In the genomic region with DNA sequence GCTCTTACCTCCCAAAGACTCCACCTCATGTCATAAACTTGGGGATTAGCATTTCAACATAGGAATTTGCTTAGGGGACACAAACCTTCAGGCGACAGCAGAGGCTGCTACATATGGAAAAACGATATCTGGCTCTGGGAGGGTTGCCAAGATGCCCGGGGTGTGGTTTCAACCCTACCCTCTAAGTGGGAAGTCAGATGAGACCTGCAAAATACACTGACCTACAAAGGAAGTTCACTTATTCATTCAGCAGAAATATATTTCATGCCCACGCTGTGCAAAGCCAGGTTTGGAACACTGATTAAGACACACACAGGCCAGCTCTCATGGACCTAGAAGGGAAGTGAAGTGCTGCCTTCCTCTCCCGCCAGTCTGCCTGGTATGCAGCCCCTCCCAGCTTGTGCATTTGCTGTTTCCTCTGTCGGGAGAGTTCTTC, we compare ENCODE assay signal across 11 cellular contexts.
DNase-seq lines count a peak whose midpoint lies in the region; ATAC-seq, FAIRE-seq and TF ChIP-seq lines count a peak whose summit lies in the region.
"Had no signal": no experiment of that assay in that cellular context is flagged by ENCODE, and none has a peak within 500 bp of the region (broad histone marks: within the 10 kb centered on the region; RNA-seq: fewer than 3 reads in every experiment).

No MANE protein-coding gene starts in this region.

- no peaks in the 10 kb centered on the region for H3K79me2 ChIP-seq in endothelial cell of umbilical vein (ENCODE audit: control insufficient read depth, insufficient read depth, low read length)

- FAIRE-seq in endothelial cell of umbilical vein (lab: Jason Lieb, UNC): peak; percentile 96

- H3K4me2 ChIP-seq in endothelial cell of umbilical vein (ENCODE audit: insufficient read depth, low read length): peak overlapping the region; percentile 74

- H3K27ac Mint-ChIP-seq in CD4-positive, alpha-beta T cell: no peak overlapping the region
- H3K27ac Mint-ChIP-seq: T-helper 17 cell, type B pancreatic cell had no signal

- WGBS in psoas muscle, 3 donors: 4 to 10% (median 9%) methylated on average over 6 of the region's 6 CpGs

- DNase-seq in GF-D8 (lab: John Stamatoyannopoulos, UW) (peak; percentile 52), NOMO-1 treated with dmso at 0.1 percent for 144 hours (lab: John Stamatoyannopoulos, UW; ENCODE audit: unreplicated experiment) (peak; percentile 25), endothelial cell of umbilical vein (ENCODE audit: low read depth, low spot score) (peak; percentile 74), psoas muscle (peak; percentile 60 to 84), NCI-H2196 treated with DMSO at 0.1 percent for 48 hours (lab: John Stamatoyannopoulos, UW; ENCODE audit: unreplicated experiment) (no peak), inferior parietal cortex (ENCODE audit: extremely low spot score) (no peak), NK-92 (lab: John Stamatoyannopoulos, UW; ENCODE audit: unreplicated experiment) (no peak)
- DNase-seq in CD4-positive, alpha-beta T cell: no peak
- DNase-seq: activated T-cell treated with anti-CD3 and anti-CD28 coated beads, Interleukin-2, amount 50 U/mL, for 1 hour; T-helper 17 cell had no signal

- no peak overlapping the region for H3K4me3 ChIP-seq in endothelial cell of umbilical vein (replicated peaks in 1 of 3; ENCODE audit: insufficient read depth in 1 of 3, low read depth in 1 of 3, low read length in 3 of 3)
- peak overlapping the region; percentile 34 for H3K4me3 ChIP-seq in psoas muscle

- H3K9me3 ChIP-seq in endothelial cell of umbilical vein (replicated peaks; ENCODE audit: control insufficient read depth, insufficient read depth, low read length): no peaks in the 10 kb centered on the region
- no peaks in the 10 kb centered on the region for H3K9me3 ChIP-seq in psoas muscle
- no peaks in the 10 kb centered on the region for H3K9me3 ChIP-seq in CD4-positive, alpha-beta T cell (ENCODE audit: control insufficient read depth, low read length)

- dilution Hi-C loops in endothelial cell of umbilical vein (cut with MboI; ENCODE audit: extremely low pct_ligation_motif_present, low sequenced_read_pairs): no loop called here

- no peaks in the 10 kb centered on the region for H3K36me3 Mint-ChIP-seq in CD4-positive, alpha-beta T cell (ENCODE audit: low read depth)

- H3K27me3 ChIP-seq in endothelial cell of umbilical vein (ENCODE audit: control insufficient read depth in 2 of 2, insufficient read depth in 2 of 2, low read length in 2 of 2) (no peaks in the 10 kb centered on the region), psoas muscle (ENCODE audit: insufficient read depth in 3 of 3, low read length in 2 of 3) (no peaks in the 10 kb centered on the region)
- H3K27me3 ChIP-seq in CD4-positive, alpha-beta T cell (ENCODE audit: control insufficient read depth, insufficient read depth, low read length): peaks cover 3% of the 10 kb centered on the region

- H2AFZ ChIP-seq in endothelial cell of umbilical vein (ENCODE audit: low read depth, low read length): peak overlapping the region; percentile 81

- H3K27me3 Mint-ChIP-seq in CD4-positive, alpha-beta T cell: peaks cover 13% of the 10 kb centered on the region
- H3K27me3 Mint-ChIP-seq: type B pancreatic cell had no signal

- no peaks in the 10 kb centered on the region for H3K4me1 Mint-ChIP-seq in CD4-positive, alpha-beta T cell (ENCODE audit: low read depth)
- H3K4me1 Mint-ChIP-seq: T-helper 17 cell had no signal

- peak; percentile 53 for TF ChIP-seq POLR2A in endothelial cell of umbilical vein (IDR thresholded peaks at IDR 0.05; ENCODE audit: low read depth, low read length)

- H3K4me3 Mint-ChIP-seq in CD4-positive, alpha-beta T cell: no peak overlapping the region
- H3K4me3 Mint-ChIP-seq: T-helper 17 cell, type B pancreatic cell had no signal

- no peaks in the 10 kb centered on the region for H3K9me1 ChIP-seq in endothelial cell of umbilical vein (replicated peaks; ENCODE audit: control insufficient read depth, extremely low read depth, insufficient read depth, low read length)

- peaks cover 11% of the 10 kb centered on the region for H3K4me1 ChIP-seq in endothelial cell of umbilical vein (ENCODE audit: control insufficient read depth, extremely low read depth, insufficient read depth, low read length)
- peaks cover 37% of the 10 kb centered on the region for H3K4me1 ChIP-seq in psoas muscle

- CTCF ChIA-PET in endothelial cell of umbilical vein (lab: Charles Lee): interaction anchor here (1.0 to 4.4 kb wide), 11 partner anchors 10 to 570 kb away, joined by 3 to 31 read pairs (median 5); no protein-coding TSS in a partner anchor
- CTCF ChIA-PET in CD4-positive, alpha-beta T cell (lab: Charles Lee): no interaction called here

- ATAC-seq in psoas muscle: peak; percentile 81 to 91 (median 88)
- no peak for ATAC-seq in CD4-positive, alpha-beta T cell (ENCODE audit: poor library complexity)
- ATAC-seq: T-helper 17 cell had no signal

- no peaks in the 10 kb centered on the region for H4K20me1 ChIP-seq in endothelial cell of umbilical vein (replicated peaks; ENCODE audit: control insufficient read depth, extremely low read depth, insufficient read depth, low read length)

- BruUV-seq in endothelial cell of umbilical vein (replicated peaks; lab: Mats Ljungman, UMichigan): no TSS peak

- no peaks in the 10 kb centered on the region for H3K36me3 ChIP-seq in endothelial cell of umbilical vein (ENCODE audit: control insufficient read depth in 2 of 2, extremely low read depth in 1 of 2, insufficient read depth in 2 of 2, low read length in 2 of 2)
- H3K36me3 ChIP-seq in psoas muscle (ENCODE audit: insufficient read depth in 1 of 2, low read depth in 1 of 2): peaks cover 0 to 3% of the 10 kb centered on the region in 2 donors

- H3K27ac ChIP-seq in endothelial cell of umbilical vein (ENCODE audit: insufficient read depth, low read depth, low read length) (peak overlapping the region; percentile 38), psoas muscle (peak overlapping the region; percentile 78)
- no peak overlapping the region for H3K27ac ChIP-seq in CD4-positive, alpha-beta T cell (ENCODE audit: low read depth, low read length)

- TF ChIP-seq CTCF in endothelial cell of umbilical vein (IDR thresholded peaks at IDR 0.05; ENCODE audit: extremely low read depth in 1 of 2, insufficient read depth in 1 of 2, low read depth in 1 of 2, low read length in 2 of 2) (no peak), psoas muscle (IDR thresholded peaks at IDR 0.05) (no peak)
- TF ChIP-seq CTCF in CD4-positive, alpha-beta T cell (IDR thresholded peaks at IDR 0.05): no peak

- POLR2A ChIA-PET in endothelial cell of umbilical vein (lab: Charles Lee): interaction anchor here (1.6 kb wide), 1 partner anchor 573 kb away, joined by 4 read pairs; a partner anchor contains a TSS
- POLR2A ChIA-PET in CD4-positive, alpha-beta T cell (lab: Charles Lee): no interaction called here

- intact Hi-C loops in endothelial cell of umbilical vein (cut with micrococcal nuclease): loop anchor here (1.0 to 5.0 kb wide), 6 partner anchors 10 to 573 kb away; a partner anchor contains a TSS
- intact Hi-C loops in psoas muscle (cut with DNase I): no loop called here
- intact Hi-C loops in CD4-positive, alpha-beta T cell (cut with DNase I, micrococcal nuclease): no loop called here

- H3K9ac ChIP-seq in endothelial cell of umbilical vein (replicated peaks; ENCODE audit: extremely low read depth, insufficient read depth, low read length): peak overlapping the region; percentile 11

- H3K9me3 Mint-ChIP-seq in CD4-positive, alpha-beta T cell: no peaks in the 10 kb centered on the region

TF ChIP-seq in endothelial cell of umbilical vein, 7 proteins besides CTCF, POLR2A, EP300 and RAD21:
- TF ChIP-seq POLR2AphosphoS5 (IDR thresholded peaks at IDR 0.05; ENCODE audit: insufficient read depth, low read depth, low read length) (peak; percentile 86), GATA2 (IDR thresholded peaks at IDR 0.05; ENCODE audit: insufficient read depth, insufficient read length, low read depth, low read length) (peak; percentile 53), FOS (IDR thresholded peaks at IDR 0.05; ENCODE audit: borderline replicate concordance, insufficient read depth, low read length) (peak; percentile 35)
- TF ChIP-seq, protein P1, sequence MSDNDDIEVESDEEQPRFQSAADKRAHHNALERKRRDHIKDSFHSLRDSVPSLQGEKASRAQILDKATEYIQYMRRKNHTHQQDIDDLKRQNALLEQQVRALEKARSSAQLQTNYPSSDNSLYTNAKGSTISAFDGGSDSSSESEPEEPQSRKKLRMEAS (IDR thresholded peaks at IDR 0.05; ENCODE audit: insufficient read depth, insufficient read length): no peak
TF ChIP-seq in endothelial cell of umbilical vein: peak in this region for 3.

Comparison
In these comparisons a context has a peak if more than half of its experiments do, and no peak if none do; other contexts are left out.
1. DNase-seq: peak in GF-D8 (single experiment), NOMO-1 treated with dmso at 0.1 percent for 144 hours (single experiment), endothelial cell of umbilical vein (single experiment) and psoas muscle (2 of 2); none in NCI-H2196 treated with DMSO at 0.1 percent for 48 hours (single experiment), inferior parietal cortex (single experiment), NK-92 (single experiment) and CD4-positive, alpha-beta T cell (0 of 10).